In the genomic region with DNA sequence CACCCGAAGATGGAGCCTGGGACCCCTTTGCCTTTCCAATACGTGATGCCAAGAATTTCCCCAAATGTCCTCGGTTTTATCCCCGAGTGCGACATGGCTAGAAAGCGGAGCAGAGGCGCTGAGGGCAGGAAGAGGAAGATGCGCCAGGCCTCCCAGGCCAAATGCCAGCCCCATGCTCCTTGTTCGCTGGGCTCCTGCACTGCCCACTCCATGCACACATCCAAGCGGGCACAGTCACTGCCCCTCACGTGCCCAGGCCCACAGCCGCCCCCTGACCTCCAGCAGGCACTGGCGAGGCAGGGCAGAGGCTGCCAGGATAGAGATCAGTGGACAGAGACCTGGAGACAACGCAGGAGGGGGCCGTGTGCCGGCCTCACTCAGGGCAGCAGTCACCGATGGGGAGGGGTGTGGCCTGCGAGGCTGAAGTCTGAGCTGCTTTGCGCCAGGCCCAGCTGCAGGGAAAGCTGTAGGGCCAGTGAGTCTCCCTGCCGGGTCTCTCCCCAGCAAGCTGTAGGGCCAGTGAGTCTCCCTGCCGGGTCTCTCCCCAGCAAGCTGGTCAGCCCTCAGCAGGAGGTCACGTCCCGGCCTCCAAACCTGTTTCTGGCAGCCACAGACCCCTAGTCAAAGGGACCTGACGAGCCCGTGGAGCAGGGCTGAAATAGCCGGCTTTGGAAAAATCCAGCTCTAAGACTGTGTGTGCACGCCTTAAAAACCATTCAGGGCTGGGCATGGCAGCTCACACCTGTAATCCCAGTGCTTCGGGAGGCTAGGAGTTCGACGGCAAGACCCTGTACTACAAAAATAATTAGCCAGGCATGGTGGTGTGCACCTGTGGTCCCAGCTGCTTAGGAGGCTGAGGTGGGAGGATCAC, we compare ENCODE assay signal across 15 cellular contexts.
DNase-seq lines count a peak whose midpoint lies in the region; ATAC-seq, FAIRE-seq and TF ChIP-seq lines count a peak whose summit lies in the region.
"Had no signal": no experiment of that assay in that cellular context is flagged by ENCODE, and none has a peak within 500 bp of the region (broad histone marks: within the 10 kb centered on the region; RNA-seq: fewer than 3 reads in every experiment).

No MANE protein-coding gene starts in this region.

- no peak overlapping the region for H3K18ac ChIP-seq in H1 (ENCODE audit: extremely low read depth, low read length)

- H3F3A ChIP-seq in GM23338 (replicated peaks; ENCODE audit: low read depth): no peaks in the 10 kb centered on the region
- peaks cover 3% of the 10 kb centered on the region for H3F3A ChIP-seq in neural progenitor cell (ENCODE audit: low read depth)

- H2BK120ac ChIP-seq in H1 (replicated peaks; ENCODE audit: low read depth, low read length): no peak overlapping the region

- no peaks in the 10 kb centered on the region for H3K9me3 Mint-ChIP-seq in GM23338
- H3K9me3 Mint-ChIP-seq in neural progenitor cell: peaks cover 2% of the 10 kb centered on the region
- peaks cover 0 to 5% (median under 1%) of the 10 kb centered on the region in 8 donors for H3K9me3 Mint-ChIP-seq in CD4-positive, alpha-beta memory T cell
- H3K9me3 Mint-ChIP-seq: activated T-cell treated with anti-CD3 and anti-CD28 coated beads, Interleukin-2, amount 50 U/mL, for 72 hours had no signal

- intact Hi-C loops in CD4-positive, alpha-beta memory T cell (cut with micrococcal nuclease): no loop called here

- WGBS in A549 (ENCODE audit: missing lambda C conversion rate): 66% methylated on average over 27 of the region's 30 CpGs
- 87% methylated on average over 28 of the region's 30 CpGs; no CpG with 5 or more reads in 1 of the 2 experiments for WGBS in H1 (ENCODE audit: extremely low coverage in 1 of 2, insufficient coverage in 1 of 2, insufficient read length in 1 of 2, insufficient replicate concordance in 2 of 2, low coverage in 1 of 2, low lambda C conversion rate in 2 of 2, missing lambda C conversion rate in 1 of 2), 2 experiments

- H2BK5ac ChIP-seq in H1 (ENCODE audit: low read depth, low read length): no peak overlapping the region; the same call in 1 of the 2 replicates

- no peak overlapping the region; the same call in 1 of the 2 replicates for H2BK15ac ChIP-seq in H1 (ENCODE audit: low read length)

- H3K4me1 ChIP-seq in A549 (peaks cover 14% of the 10 kb centered on the region; the same call in 2 of the 3 replicates), GM23338 (ENCODE audit: insufficient read depth) (no peaks in the 10 kb centered on the region; the same call in 1 of the 2 replicates), H1 (replicated peaks in 1 of 4; ENCODE audit: control insufficient read depth in 3 of 4, insufficient read depth in 4 of 4, low read length in 3 of 4) (peaks cover 0 to 4% (median under 1%) of the 10 kb centered on the region in 4 experiments; a peak in 3 of 7 replicates), neural progenitor cell (peaks cover 8% of the 10 kb centered on the region), HAP-1 (peaks cover under 1% of the 10 kb centered on the region; the same call in 1 of the 2 replicates)
- no peaks in the 10 kb centered on the region for H3K4me1 ChIP-seq in CD4-positive, alpha-beta memory T cell (ENCODE audit: insufficient read depth, low read length)

- no peak overlapping the region for H4K5ac ChIP-seq in H1 (ENCODE audit: insufficient read length, low read depth, low read length)

- in situ Hi-C loops in HAP-1 (cut with MboI; ENCODE audit: low sequenced_read_pairs): loop anchor here (25.0 kb wide), 1 partner anchor 278 kb away; no protein-coding TSS in a partner anchor

- H2AFZ ChIP-seq in GM23338 (peak overlapping the region; percentile 95; the same call in 1 of the 2 replicates), H1 (ENCODE audit: low read length) (no peak overlapping the region), neural progenitor cell (replicated peaks) (no peak overlapping the region)

- H3K23ac ChIP-seq in H1 (ENCODE audit: insufficient read length): no peak overlapping the region

- peak overlapping the region; percentile 88 to 92; a peak in 5 of 6 replicates for H3K27ac ChIP-seq in A549
- H3K27ac ChIP-seq in GM23338 (ENCODE audit: low read depth): no peak overlapping the region
- H3K27ac ChIP-seq in H1 (ENCODE audit: low read depth, low read length): no peak overlapping the region
- no peak overlapping the region for H3K27ac ChIP-seq in neural progenitor cell
- H3K27ac ChIP-seq in CD4-positive, alpha-beta memory T cell (ENCODE audit: low read depth, low read length): no peak overlapping the region
- H3K27ac ChIP-seq: ovary had no signal

- H3K9ac ChIP-seq in H1 (replicated peaks in 1 of 4; ENCODE audit: extremely low read depth in 1 of 4, low read depth in 3 of 4, low read length in 3 of 4): no peak overlapping the region
- H3K9ac ChIP-seq in neural progenitor cell: no peak overlapping the region

- H2BK12ac ChIP-seq in H1 (ENCODE audit: low read depth, low read length): no peak overlapping the region

- TF ChIP-seq POLR2A in A549 (IDR thresholded peaks at IDR 0.05; ENCODE audit: low read length) (no peak), H1 (IDR thresholded peaks at IDR 0.05; ENCODE audit: control extremely low read depth in 1 of 2, low read depth in 2 of 2, low read length in 2 of 2) (no peak)

- no peak overlapping the region for H3K4ac ChIP-seq in H1 (replicated peaks; ENCODE audit: insufficient read length, low read depth, low read length)

- peaks cover 18% of the 10 kb centered on the region for H3K27me3 Mint-ChIP-seq in GM23338 (ENCODE audit: insufficient read depth, low read depth, poor library complexity)
- peaks cover 11% of the 10 kb centered on the region for H3K27me3 Mint-ChIP-seq in neural progenitor cell (ENCODE audit: insufficient read depth, low read depth)
- H3K27me3 Mint-ChIP-seq in CD4-positive, alpha-beta memory T cell: peaks cover 0 to 3% of the 10 kb centered on the region in 2 donors

- TF ChIP-seq RAD21 in A549 (conservative IDR thresholded peaks at IDR 0.05 in 1 of 2, IDR thresholded peaks at IDR 0.05 in 1 of 2) (no peak), H1 (IDR thresholded peaks at IDR 0.05 in 1 of 2, conservative IDR thresholded peaks at IDR 0.05 in 1 of 2; ENCODE audit: low read depth in 2 of 2, low read length in 2 of 2) (no peak)

- H4K8ac ChIP-seq in H1 (ENCODE audit: extremely low read depth, insufficient read depth, low read length): no peak overlapping the region

- H3K79me1 ChIP-seq in H1 (ENCODE audit: low read depth, low read length): no peaks in the 10 kb centered on the region

- no peaks in the 10 kb centered on the region for H3K79me2 ChIP-seq in GM23338 (replicated peaks; ENCODE audit: insufficient read depth)
- H3K79me2 ChIP-seq in H1 (ENCODE audit: control insufficient read depth in 1 of 2, insufficient read depth in 2 of 2, low read length in 2 of 2): no peaks in the 10 kb centered on the region
- no peaks in the 10 kb centered on the region for H3K79me2 ChIP-seq in neural progenitor cell (ENCODE audit: low read depth)

- H3K56ac ChIP-seq in H1 (replicated peaks; ENCODE audit: insufficient read length, low read depth, low read length): no peak overlapping the region

- no peak overlapping the region for H2BK20ac ChIP-seq in H1 (ENCODE audit: low read length)

- H3K9me3 ChIP-seq in A549 (no peaks in the 10 kb centered on the region), H1 (ENCODE audit: insufficient read depth in 2 of 2, low read depth in 1 of 2, low read length in 1 of 2) (no peaks in the 10 kb centered on the region), neural progenitor cell (ENCODE audit: low read depth) (no peaks in the 10 kb centered on the region), HAP-1 (no peaks in the 10 kb centered on the region)
- no peaks in the 10 kb centered on the region for H3K9me3 ChIP-seq in CD4-positive, alpha-beta memory T cell (ENCODE audit: control insufficient read depth in 1 of 2, low read length in 2 of 2)
- H3K9me3 ChIP-seq: ovary had no signal

- ATAC-seq in A549 (peak in 1 of 2 experiments; percentile 6; a peak in 3 of 6 replicates), GM23338 (peak; percentile 15)

- H3K27me3 ChIP-seq in GM23338 (ENCODE audit: insufficient read depth) (peaks cover 3% of the 10 kb centered on the region; the same call in 1 of the 2 replicates), H1 (replicated peaks in 1 of 4; ENCODE audit: control insufficient read depth in 3 of 4, extremely low read depth in 1 of 4, insufficient read depth in 3 of 4, low read length in 3 of 4) (peaks cover 0 to 10% (median 5%) of the 10 kb centered on the region in 4 experiments; a peak in 6 of 7 replicates), neural progenitor cell (peaks cover 12% of the 10 kb centered on the region), HAP-1 (ENCODE audit: low read depth) (no peaks in the 10 kb centered on the region)
- no peaks in the 10 kb centered on the region for H3K27me3 ChIP-seq in CD4-positive, alpha-beta memory T cell (ENCODE audit: insufficient read depth, low read length)
- H3K27me3 ChIP-seq: ovary had no signal

- H3K4me1 Mint-ChIP-seq in GM23338 (peaks cover 4% of the 10 kb centered on the region; the same call in 2 of the 3 replicates), neural progenitor cell (peaks cover 27% of the 10 kb centered on the region)
- peaks cover 0 to 2% (median 0%) of the 10 kb centered on the region in 4 donors for H3K4me1 Mint-ChIP-seq in CD4-positive, alpha-beta memory T cell

- POLR2A ChIA-PET in A549 (lab: Yijun Ruan, JAX): interaction anchor here (0.6 kb wide), 1 partner anchor 240 kb away, joined by 4 read pairs; no protein-coding TSS in a partner anchor
- POLR2A ChIA-PET in H1 (lab: Charles Lee; ENCODE audit: partially characterized antibody): no interaction called here
- POLR2A ChIA-PET in CD4-positive, alpha-beta memory T cell (lab: Charles Lee; ENCODE audit: partially characterized antibody): no interaction called here

- no peak for TF ChIP-seq CTCF in A549 (IDR thresholded peaks at IDR 0.05)
- TF ChIP-seq CTCF in GM23338 (conservative IDR thresholded peaks at IDR 0.05; ENCODE audit: low read depth in 2 of 2): no peak
- TF ChIP-seq CTCF in H1 (IDR thresholded peaks at IDR 0.05; ENCODE audit: control extremely low read depth in 1 of 3, insufficient read depth in 1 of 3, low read depth in 1 of 3, low read length in 3 of 3): no peak
- TF ChIP-seq CTCF in neural progenitor cell (IDR thresholded peaks at IDR 0.05): no peak

- H4K91ac ChIP-seq in H1 (replicated peaks; ENCODE audit: insufficient read length, low read length): no peak overlapping the region

- H3K23me2 ChIP-seq in H1 (ENCODE audit: low read depth, low read length): no peaks in the 10 kb centered on the region; the same call in 1 of the 2 replicates

- H3K4me2 ChIP-seq in A549: peak overlapping the region; percentile 98
- no peak overlapping the region for H3K4me2 ChIP-seq in GM23338
- H3K4me2 ChIP-seq in H1 (ENCODE audit: insufficient read depth in 1 of 2, low read depth in 2 of 2, low read length in 2 of 2): peak overlapping the region; percentile 47 to 73; a peak in 2 of 4 replicates
- H3K4me2 ChIP-seq in neural progenitor cell: peak overlapping the region; percentile 71

- peak overlapping the region; percentile 81 for H3K4me3 Mint-ChIP-seq in GM23338
- H3K4me3 Mint-ChIP-seq in neural progenitor cell: no peak overlapping the region
- H3K4me3 Mint-ChIP-seq in CD4-positive, alpha-beta memory T cell: no peak overlapping the region

- TF ChIP-seq EP300 in A549 (IDR thresholded peaks at IDR 0.05) (no peak), H1 (IDR thresholded peaks at IDR 0.05; ENCODE audit: borderline replicate concordance in 1 of 2, low read depth in 2 of 2, low read length in 2 of 2) (no peak)

- H3K27ac Mint-ChIP-seq in GM23338 (no peak overlapping the region), neural progenitor cell (no peak overlapping the region)
- no peak overlapping the region for H3K27ac Mint-ChIP-seq in CD4-positive, alpha-beta memory T cell
- H3K27ac Mint-ChIP-seq: activated T-cell treated with anti-CD3 and anti-CD28 coated beads, Interleukin-2, amount 50 U/mL, for 72 hours had no signal

- H3K36me3 ChIP-seq in GM23338 (ENCODE audit: insufficient read depth) (no peaks in the 10 kb centered on the region), H1 (ENCODE audit: control insufficient read depth in 2 of 4, insufficient read depth in 4 of 4, low read length in 3 of 4) (no peaks in the 10 kb centered on the region), neural progenitor cell (no peaks in the 10 kb centered on the region), HAP-1 (replicated peaks) (no peaks in the 10 kb centered on the region)
- H3K36me3 ChIP-seq in CD4-positive, alpha-beta memory T cell (ENCODE audit: insufficient read depth, low read length): no peaks in the 10 kb centered on the region
- H3K36me3 ChIP-seq: ovary had no signal

- H3K14ac ChIP-seq in H1 (ENCODE audit: insufficient read length): no peak overlapping the region

- DNase-seq in A549 (ENCODE audit: low read depth in 1 of 2, low spot score in 1 of 2): no peak
- no peak for DNase-seq in GM23338 (ENCODE audit: low spot score)
- peak in 1 of 2 experiments; percentile 51 for DNase-seq in H1 (ENCODE audit: low read depth in 1 of 2, low spot score in 2 of 2)
- peak; percentile 63 for DNase-seq in neural progenitor cell (ENCODE audit: low spot score)
- DNase-seq in T-helper 9 cell: no peak
- DNase-seq in NCI-H1092 treated with DMSO at 0.1 percent for 48 hours (lab: John Stamatoyannopoulos, UW): no peak
- no peak for DNase-seq in CD4-positive, alpha-beta memory T cell
- no peak for DNase-seq in HAP-1 (ENCODE audit: low spot score in 2 of 2)
- DNase-seq: activated CD4-positive, CD25-positive, alpha-beta regulatory T cell; GDM1; NCI-H1694; stimulated activated CD4-positive, alpha-beta T cell treated with anti-CD3 and anti-CD28 coated beads, Interleukin-2, amount 100 ng/mL, for 24 hours; stimulated activated naive CD4-positive, alpha-beta T cell had no signal

- no peaks in the 10 kb centered on the region for H4K20me1 ChIP-seq in GM23338 (replicated peaks; ENCODE audit: insufficient read depth)
- H4K20me1 ChIP-seq in H1 (replicated peaks in 1 of 2; ENCODE audit: control insufficient read depth in 1 of 2, insufficient read depth in 2 of 2, low read length in 2 of 2): peaks cover 0 to 2% of the 10 kb centered on the region in 2 experiments
- H4K20me1 ChIP-seq in neural progenitor cell (ENCODE audit: low read depth): no peaks in the 10 kb centered on the region

- H2AK5ac ChIP-seq in H1 (ENCODE audit: low read depth, low read length): no peak overlapping the region

- H3K36me3 Mint-ChIP-seq in GM23338 (ENCODE audit: low read depth) (no peaks in the 10 kb centered on the region; the same call in 2 of the 3 replicates), neural progenitor cell (peaks cover 7% of the 10 kb centered on the region)
- no peaks in the 10 kb centered on the region for H3K36me3 Mint-ChIP-seq in CD4-positive, alpha-beta memory T cell

- H3K4me3 ChIP-seq in A549 (peak overlapping the region; percentile 76; the same call in 2 of the 3 replicates), GM23338 (no peak overlapping the region; the same call in 1 of the 2 replicates), H1 (ENCODE audit: extremely low read depth in 1 of 4, insufficient read depth in 2 of 4, low read depth in 3 of 4, low read length in 4 of 4) (peak overlapping the region in 1 of 4 experiments; percentile 62; a peak in 2 of 8 replicates), neural progenitor cell (no peak overlapping the region), HAP-1 (no peak overlapping the region)
- H3K4me3 ChIP-seq in CD4-positive, alpha-beta memory T cell (ENCODE audit: low read length in 2 of 2): no peak overlapping the region

- FAIRE-seq in A549 (lab: Jason Lieb, UNC) (no peak), H1 (lab: Jason Lieb, UNC) (no peak)

- no peaks in the 10 kb centered on the region for H3K9me2 ChIP-seq in GM23338 (ENCODE audit: insufficient read depth)

- CTCF ChIA-PET in A549 (lab: Yijun Ruan, JAX) (interaction anchor here (0.6 to 11.5 kb wide), 36 partner anchors 12 to 610 kb away, joined by 3 to 94 read pairs (median 4); a partner anchor contains a TSS), H1 (lab: Charles Lee; ENCODE audit: partially characterized antibody) (interaction anchor here (0.6 to 3.4 kb wide), 39 partner anchors 11 to 560 kb away, joined by 3 to 23 read pairs (median 3); no protein-coding TSS in a partner anchor)
- CTCF ChIA-PET in CD4-positive, alpha-beta memory T cell (lab: Charles Lee; ENCODE audit: partially characterized antibody): no interaction called here

Comparison
In these comparisons a context has a peak if more than half of its experiments do, and no peak if none do; other contexts are left out.
1. H3K27ac ChIP-seq: peak in A549 (2 of 2); none in GM23338 (single experiment), H1 (single experiment), neural progenitor cell (single experiment) and CD4-positive, alpha-beta memory T cell (single experiment).